ENCODE assay signal across 1 cellular context in the genomic region with DNA sequence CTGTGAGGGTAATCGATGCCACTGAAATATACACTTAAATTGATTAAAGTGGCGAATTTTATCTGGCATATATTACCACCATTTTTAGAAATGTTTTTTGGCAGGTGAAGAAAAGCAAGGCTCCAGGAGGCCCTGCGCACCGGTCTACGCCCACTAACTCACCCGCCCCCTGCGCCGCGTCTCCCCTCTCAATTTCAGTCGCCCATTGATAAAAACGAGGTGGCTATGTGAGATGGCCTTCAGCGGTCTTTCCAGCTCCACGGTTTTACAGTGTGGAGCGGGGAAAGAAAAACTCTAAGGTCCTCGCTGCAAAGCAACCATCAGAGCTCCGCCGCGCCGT.
TF ChIP-seq lines count a peak whose summit lies in the region.

No MANE protein-coding gene starts in this region.

TF ChIP-seq in HepG2, 621 proteins besides CTCF, POLR2A, EP300 and RAD21 (continued from another document):
- TF ChIP-seq RERE (CRISPR knock-in tag; IDR thresholded peaks at IDR 0.05; ENCODE audit: low read depth) (no peak), SMARCC2 (IDR thresholded peaks at IDR 0.05) (no peak), PRDM4 (CRISPR knock-in tag; IDR thresholded peaks at IDR 0.05; ENCODE audit: borderline replicate concordance) (no peak), ETV6 (CRISPR knock-in tag; conservative IDR thresholded peaks at IDR 0.05) (no peak), CC2D1A (CRISPR knock-in tag; IDR thresholded peaks at IDR 0.05) (no peak), HES4 (CRISPR knock-in tag; IDR thresholded peaks at IDR 0.05; ENCODE audit: borderline replicate concordance) (no peak), MTA3 (CRISPR knock-in tag; IDR thresholded peaks at IDR 0.05) (no peak), ZNF546 (CRISPR knock-in tag; conservative IDR thresholded peaks at IDR 0.05) (no peak), ZFYVE20 (CRISPR knock-in tag; IDR thresholded peaks at IDR 0.05; ENCODE audit: borderline replicate concordance, low read depth) (no peak), NRL (CRISPR knock-in tag; IDR thresholded peaks at IDR 0.05; ENCODE audit: borderline replicate concordance) (no peak), CBX5 (CRISPR knock-in tag; IDR thresholded peaks at IDR 0.05; ENCODE audit: borderline replicate concordance) (no peak)
- TF ChIP-seq, protein P1, sequence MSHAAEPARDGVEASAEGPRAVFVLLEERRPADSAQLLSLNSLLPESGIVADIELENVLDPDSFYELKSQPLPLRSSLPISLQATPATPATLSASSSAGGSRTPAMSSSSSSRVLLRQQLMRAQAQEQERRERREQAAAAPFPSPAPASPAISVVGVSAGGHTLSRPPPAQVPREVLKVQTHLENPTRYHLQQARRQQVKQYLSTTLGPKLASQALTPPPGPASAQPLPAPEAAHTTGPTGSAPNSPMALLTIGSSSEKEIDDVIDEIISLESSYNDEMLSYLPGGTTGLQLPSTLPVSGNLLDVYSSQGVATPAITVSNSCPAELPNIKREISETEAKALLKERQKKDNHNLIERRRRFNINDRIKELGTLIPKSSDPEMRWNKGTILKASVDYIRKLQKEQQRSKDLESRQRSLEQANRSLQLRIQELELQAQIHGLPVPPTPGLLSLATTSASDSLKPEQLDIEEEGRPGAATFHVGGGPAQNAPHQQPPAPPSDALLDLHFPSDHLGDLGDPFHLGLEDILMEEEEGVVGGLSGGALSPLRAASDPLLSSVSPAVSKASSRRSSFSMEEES (CRISPR knock-in tag; IDR thresholded peaks at IDR 0.05) = no peak
